ENCODE assay signal across 11 cellular contexts in the genomic region with DNA sequence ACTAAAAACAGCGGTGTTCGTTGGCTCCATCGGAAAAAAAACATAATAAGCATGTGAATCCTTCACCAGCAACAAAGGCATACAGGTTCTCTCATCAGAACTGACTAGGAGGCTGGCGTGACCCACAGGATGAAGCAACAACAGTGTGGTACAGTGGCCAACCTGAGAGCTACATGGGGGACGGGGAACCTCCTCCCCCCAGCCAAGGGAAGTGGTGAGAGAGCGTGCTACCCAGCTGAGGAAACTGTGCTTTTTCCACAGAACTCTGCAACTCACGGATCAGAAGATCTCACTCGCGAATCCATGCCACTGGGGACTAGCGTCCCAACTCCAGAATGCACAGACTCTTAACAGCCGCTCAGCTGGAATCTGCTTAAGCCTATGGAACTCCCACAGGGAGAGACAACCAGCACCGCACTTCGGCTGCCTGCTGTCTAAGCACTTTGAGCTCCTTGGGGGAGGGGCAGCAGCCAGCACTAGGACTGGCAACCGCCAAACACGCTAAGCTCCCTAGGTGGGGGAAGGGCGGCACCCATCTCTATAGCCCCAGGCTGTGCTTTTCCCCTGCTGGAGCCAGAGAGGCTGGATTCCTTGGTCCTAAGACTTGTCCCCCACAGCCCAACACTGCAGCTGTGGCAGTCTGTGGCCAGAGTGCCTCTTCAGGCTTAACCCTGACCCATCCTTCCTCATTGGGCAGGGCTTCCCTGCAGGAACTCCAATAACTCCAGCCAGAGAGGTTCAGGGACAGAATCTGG.
DNase-seq lines count a peak whose midpoint lies in the region; ATAC-seq, FAIRE-seq and TF ChIP-seq lines count a peak whose summit lies in the region.
"Had no signal": no experiment of that assay in that cellular context is flagged by ENCODE, and none has a peak within 500 bp of the region (broad histone marks: within the 10 kb centered on the region; RNA-seq: fewer than 3 reads in every experiment).

No MANE protein-coding gene starts in this region.

- dilution Hi-C loops in IMR-90 (cut with HindIII; ENCODE audit: low sequenced_read_pairs, unreplicated experiment): no loop called here

- H3K9ac ChIP-seq in IMR-90 (ENCODE audit: low read depth, low read length) (no peak overlapping the region), kidney (ENCODE audit: low read length in 2 of 2) (no peak overlapping the region)

- no TSS peak for BruUV-seq in IMR-90 (replicated peaks; lab: Mats Ljungman, UMichigan)

- no peak overlapping the region for H3K14ac ChIP-seq in IMR-90 (replicated peaks; ENCODE audit: low read depth, low read length)

- H3K4ac ChIP-seq in IMR-90 (ENCODE audit: low read depth, low read length): no peak overlapping the region

- no peak overlapping the region for H2BK120ac ChIP-seq in IMR-90 (ENCODE audit: low read depth, low read length)

- no peak for FAIRE-seq in kidney (lab: Jason Lieb, UNC)
- FAIRE-seq: HTR-8/SVneo had no signal

- no peaks in the 10 kb centered on the region; the same call in 1 of the 2 replicates for H3K9me3 ChIP-seq in IMR-90 (ENCODE audit: control insufficient read depth, insufficient read depth, low read length)
- H3K9me3 ChIP-seq in kidney (ENCODE audit: control insufficient read depth in 1 of 2, low read length in 2 of 2): no peaks in the 10 kb centered on the region
- H3K9me3 ChIP-seq: right lobe of liver had no signal

- H3K36me3 ChIP-seq in IMR-90 (ENCODE audit: control insufficient read depth, insufficient read depth, low read length): no peaks in the 10 kb centered on the region
- H3K36me3 ChIP-seq in kidney (ENCODE audit: control insufficient read depth in 1 of 2, insufficient read depth in 2 of 2, low read length in 2 of 2): no peaks in the 10 kb centered on the region
- H3K36me3 ChIP-seq: right lobe of liver had no signal

- H3K4me3 ChIP-seq in GM12865 (ENCODE audit: low read depth, low read length) (no peak overlapping the region), IMR-90 (ENCODE audit: insufficient read depth, low read depth, low read length) (no peak overlapping the region), kidney (ENCODE audit: low read length in 2 of 2) (no peak overlapping the region)
- H3K4me3 ChIP-seq: right lobe of liver had no signal

- no peak overlapping the region for H2BK20ac ChIP-seq in IMR-90 (ENCODE audit: low read depth, low read length)

- no peak overlapping the region for H3K56ac ChIP-seq in IMR-90 (ENCODE audit: extremely low read depth, insufficient read depth, low read length)

- intact Hi-C loops in IMR-90 (cut with micrococcal nuclease): no loop called here
- intact Hi-C loops in kidney (cut with DNase I): no loop called here

- H2AFZ ChIP-seq in IMR-90 (replicated peaks; ENCODE audit: low read length, poor library complexity): no peak overlapping the region

- H4K5ac ChIP-seq in IMR-90 (ENCODE audit: low read depth, low read length): no peak overlapping the region

- H2AK9ac ChIP-seq in IMR-90 (replicated peaks; ENCODE audit: low read depth, low read length, poor library complexity): no peak overlapping the region

- CTCF ChIA-PET in IMR-90 (lab: Yijun Ruan, JAX): no interaction called here

- H3K79me1 ChIP-seq in IMR-90 (ENCODE audit: low read depth in 1 of 2, low read length in 2 of 2): no peaks in the 10 kb centered on the region

- peak; percentile 42 for ATAC-seq in IMR-90 (ENCODE audit: low read depth)
- no peak for ATAC-seq in HG03280 (IDR thresholded peaks at IDR 0.05; ENCODE audit: unreplicated experiment)
- ATAC-seq: right lobe of liver had no signal

- no peak overlapping the region for H3K4me2 ChIP-seq in IMR-90 (ENCODE audit: low read depth, low read length)

- in situ Hi-C loops in IMR-90 (cut with MboI; ENCODE audit: low sequenced_read_pairs) (no loop called here), KBM-7 (cut with MboI; ENCODE audit: low pct_unique_long_range_greater_than_20kb, low sequenced_read_pairs) (no loop called here)

- WGBS in IMR-90 (ENCODE audit: extremely low coverage in 2 of 2, insufficient read length in 1 of 2), 2 experiments: 62% methylated on average over 4 of the region's 16 CpGs; no CpG with 5 or more reads in 1 of the 2 experiments

- no peak overlapping the region; the same call in 2 of the 3 replicates for H2BK15ac ChIP-seq in IMR-90 (ENCODE audit: low read depth, low read length)

- H4K8ac ChIP-seq in IMR-90 (ENCODE audit: low read depth in 2 of 2, low read length in 2 of 2): no peak overlapping the region

- H3K4me1 ChIP-seq in IMR-90 (ENCODE audit: control insufficient read depth, insufficient read depth, low read length) (peaks cover 13% of the 10 kb centered on the region), kidney (ENCODE audit: control insufficient read depth in 1 of 2, insufficient read depth in 1 of 2, low read depth in 1 of 2, low read length in 2 of 2) (no peaks in the 10 kb centered on the region)
- H3K4me1 ChIP-seq: right lobe of liver had no signal

- H3K9me1 ChIP-seq in IMR-90 (ENCODE audit: insufficient read depth, low read length): 0 out of 2 replicates have a peak, but pooled peaks cover 4% of the 10 kb centered on the region

- no peak overlapping the region for H2BK5ac ChIP-seq in IMR-90 (ENCODE audit: low read depth, low read length, poor library complexity, severe bottlenecking)

- POLR2A ChIA-PET in IMR-90 (lab: Charles Lee; ENCODE audit: unreplicated experiment): no interaction called here

- no peak overlapping the region for H3K27ac ChIP-seq in IMR-90 (ENCODE audit: insufficient read depth, low read length)
- no peak overlapping the region for H3K27ac ChIP-seq in kidney (ENCODE audit: low read depth in 2 of 2, low read length in 2 of 2)
- H3K27ac ChIP-seq: right lobe of liver had no signal

- H2AK5ac ChIP-seq in IMR-90 (ENCODE audit: low read depth, low read length): peak overlapping the region; percentile 1; the same call in 1 of the 2 replicates

- H3K23ac ChIP-seq in IMR-90 (ENCODE audit: low read depth, low read length): no peak overlapping the region

- no peaks in the 10 kb centered on the region for H4K20me1 ChIP-seq in IMR-90 (ENCODE audit: insufficient read depth, low read length)

- peak; percentile 70 for DNase-seq in GM12865 (ENCODE audit: low read depth)
- no peak for DNase-seq in IMR-90
- DNase-seq in RPMI7951 (ENCODE audit: low read depth): peak; percentile 45
- DNase-seq in kidney: peak; percentile 63
- DNase-seq in effector CD4-positive, alpha-beta T cell: no peak
- no peak for DNase-seq in KBM-7
- no peak for DNase-seq in central memory CD4-positive, alpha-beta T cell
- DNase-seq: activated T-cell treated with anti-CD3 and anti-CD28 coated beads for 4 hours had no signal

- no peak for TF ChIP-seq CTCF in GM12865 (IDR thresholded peaks at IDR 0.05; ENCODE audit: insufficient read depth, low read depth, low read length, missing control alignments)
- no peak for TF ChIP-seq CTCF in IMR-90 (conservative IDR thresholded peaks at IDR 0.05; ENCODE audit: low read depth, low read length)
- no peak for TF ChIP-seq CTCF in kidney (IDR thresholded peaks at IDR 0.05; ENCODE audit: borderline replicate concordance, extremely low read depth, insufficient read depth)

- TF ChIP-seq POLR2A in IMR-90 (IDR thresholded peaks at IDR 0.05; ENCODE audit: low read depth, low read length): no peak

- no peak overlapping the region; the same call in 1 of the 2 replicates for H4K91ac ChIP-seq in IMR-90 (ENCODE audit: insufficient read depth, low read depth, low read length)

- no peaks in the 10 kb centered on the region for H3K27me3 ChIP-seq in IMR-90 (ENCODE audit: control insufficient read depth, insufficient read depth, low read length)
- H3K27me3 ChIP-seq: right lobe of liver had no signal

- H3K18ac ChIP-seq in IMR-90 (ENCODE audit: low read depth, low read length): peak overlapping the region; percentile 44

- no peak for TF ChIP-seq RAD21 in IMR-90 (IDR thresholded peaks at IDR 0.05; ENCODE audit: low read length)

TF ChIP-seq in IMR-90, 13 proteins besides CTCF, POLR2A, EP300 and RAD21:
- no peak for TF ChIP-seq RCOR1 (IDR thresholded peaks at IDR 0.05; ENCODE audit: insufficient replicate concordance, low read length)
- TF ChIP-seq, protein P1, sequence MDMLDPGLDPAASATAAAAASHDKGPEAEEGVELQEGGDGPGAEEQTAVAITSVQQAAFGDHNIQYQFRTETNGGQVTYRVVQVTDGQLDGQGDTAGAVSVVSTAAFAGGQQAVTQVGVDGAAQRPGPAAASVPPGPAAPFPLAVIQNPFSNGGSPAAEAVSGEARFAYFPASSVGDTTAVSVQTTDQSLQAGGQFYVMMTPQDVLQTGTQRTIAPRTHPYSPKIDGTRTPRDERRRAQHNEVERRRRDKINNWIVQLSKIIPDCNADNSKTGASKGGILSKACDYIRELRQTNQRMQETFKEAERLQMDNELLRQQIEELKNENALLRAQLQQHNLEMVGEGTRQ (IDR thresholded peaks at IDR 0.05; ENCODE audit: low read depth, low read length): no peak
- TF ChIP-seq NFE2L2 (IDR thresholded peaks at IDR 0.05; ENCODE audit: low read depth, low read length): no peak
- no peak for TF ChIP-seq FOS (IDR thresholded peaks at IDR 0.05; ENCODE audit: low read depth, low read length)
- TF ChIP-seq CHD1 (IDR thresholded peaks at IDR 0.05; ENCODE audit: low read depth, low read length): no peak
- no peak for TF ChIP-seq MAFK (IDR thresholded peaks at IDR 0.05; ENCODE audit: low read depth, low read length)
- no peak for TF ChIP-seq SMC3 (IDR thresholded peaks at IDR 0.05; ENCODE audit: low read depth, low read length)
- no peak for TF ChIP-seq MAZ (IDR thresholded peaks at IDR 0.05; ENCODE audit: borderline replicate concordance, low read depth, low read length)
- TF ChIP-seq CEBPB (IDR thresholded peaks at IDR 0.05; ENCODE audit: low read depth, low read length): no peak
- TF ChIP-seq ELK1 (IDR thresholded peaks at IDR 0.05; ENCODE audit: borderline replicate concordance, low read depth, low read length): no peak
- TF ChIP-seq BHLHE40 (IDR thresholded peaks at IDR 0.05; ENCODE audit: low read depth, low read length): no peak
- no peak for TF ChIP-seq MXI1 (IDR thresholded peaks at IDR 0.05; ENCODE audit: borderline replicate concordance, low read depth, low read length)
- no peak for TF ChIP-seq RFX5 (IDR thresholded peaks at IDR 0.05; ENCODE audit: low read depth, low read length)

Comparison
In these comparisons a context has a peak if more than half of its experiments do, and no peak if none do; other contexts are left out.
1. DNase-seq: peak in GM12865 (single experiment), RPMI7951 (single experiment) and kidney (single experiment); none in IMR-90 (single experiment), effector CD4-positive, alpha-beta T cell (single experiment), KBM-7 (single experiment) and central memory CD4-positive, alpha-beta T cell (single experiment).